In genomic region chr17:27959382-27959709, GRCh38 we compare ENCODE assay signal across 17 cellular contexts.
DNase-seq lines count a peak whose midpoint lies in the region; ATAC-seq and TF ChIP-seq lines count a peak whose summit lies in the region.
"Had no signal": no experiment of that assay in that cellular context is flagged by ENCODE, and none has a peak within 500 bp of the region (broad histone marks: within the 10 kb centered on the region; RNA-seq: fewer than 3 reads in every experiment).

No MANE protein-coding gene starts in this region.

- CTCF ChIA-PET in RWPE1 (lab: Yijun Ruan, JAX): interaction anchor here (0.7 kb wide), 1 partner anchor 14 kb away, joined by 3 read pairs; no protein-coding TSS in a partner anchor
- CTCF ChIA-PET in activated CD8-positive, alpha-beta memory T cell treated with anti-CD3 and anti-CD28 coated beads, Interleukin-2, amount 10 ng/mL, durations not matched to agents 7 days and 5 days (lab: Charles Lee): no interaction called here

- no peak overlapping the region for H3K4me3 Mint-ChIP-seq in endodermal cell
- H3K4me3 Mint-ChIP-seq in activated T-cell treated with anti-CD3 and anti-CD28 coated beads, Interleukin-2, amount 50 U/mL, for 24 hours: no peak overlapping the region
- H3K4me3 Mint-ChIP-seq in activated CD8-positive, alpha-beta memory T cell treated with anti-CD3 and anti-CD28 coated beads, Interleukin-2, amount 10 ng/mL, durations not matched to agents 7 days and 5 days: no peak overlapping the region

- H4K8ac ChIP-seq in mesendoderm (ENCODE audit: low read depth, low read length): no peak overlapping the region

- POLR2A ChIA-PET in RWPE1 (lab: Yijun Ruan, JAX; ENCODE audit: low non-redundant PET): no interaction called here

- H3K4me2 ChIP-seq in mesendoderm (ENCODE audit: low read length): no peak overlapping the region

- no peaks in the 10 kb centered on the region for H3K79me1 ChIP-seq in mesendoderm (ENCODE audit: low read length)

- H3K4me3 ChIP-seq in HUES6 (ENCODE audit: low read depth, low read length): peak overlapping the region; percentile 8; the same call in 1 of the 2 replicates
- H3K4me3 ChIP-seq in endodermal cell (ENCODE audit: low read length): no peak overlapping the region
- no peak overlapping the region for H3K4me3 ChIP-seq in mesendoderm (ENCODE audit: low read length)
- H3K4me3 ChIP-seq: MG63 had no signal

- H3K56ac ChIP-seq in mesendoderm (ENCODE audit: low read length): no peak overlapping the region

- H3K9me3 Mint-ChIP-seq in endodermal cell: no peaks in the 10 kb centered on the region
- H3K9me3 Mint-ChIP-seq in activated T-cell treated with anti-CD3 and anti-CD28 coated beads, Interleukin-2, amount 50 U/mL, for 24 hours: no peaks in the 10 kb centered on the region
- H3K9me3 Mint-ChIP-seq in activated CD8-positive, alpha-beta memory T cell treated with anti-CD3 and anti-CD28 coated beads, Interleukin-2, amount 10 ng/mL, durations not matched to agents 7 days and 5 days (ENCODE audit: low read depth): no peaks in the 10 kb centered on the region

- no peak for TF ChIP-seq CTCF in RWPE1 (conservative IDR thresholded peaks at IDR 0.05; ENCODE audit: low read depth)
- no peak for TF ChIP-seq CTCF in endodermal cell (conservative IDR thresholded peaks at IDR 0.05)

- no peak overlapping the region for H2BK15ac ChIP-seq in mesendoderm (replicated peaks; ENCODE audit: low read depth)

- peak overlapping the region; percentile 73 for H3K27ac ChIP-seq in HUES6 (ENCODE audit: low read depth, low read length)
- H3K27ac ChIP-seq in RWPE1: no peak overlapping the region
- no peak overlapping the region for H3K27ac ChIP-seq in endodermal cell (ENCODE audit: low read depth, low read length)
- no peak overlapping the region for H3K27ac ChIP-seq in mesendoderm (ENCODE audit: low read depth, low read length)

- no peaks in the 10 kb centered on the region for H3K79me2 ChIP-seq in mesendoderm (ENCODE audit: control insufficient read depth, insufficient read depth, low read length)

- H3K9ac ChIP-seq in HUES6 (ENCODE audit: low read length): peak overlapping the region; percentile 54
- H3K9ac ChIP-seq in endodermal cell (ENCODE audit: extremely low read depth, low read length, poor library complexity, severe bottlenecking): no peak overlapping the region
- no peak overlapping the region for H3K9ac ChIP-seq in mesendoderm (ENCODE audit: low read length)

- H2AK5ac ChIP-seq in mesendoderm (ENCODE audit: low read length): no peak overlapping the region

- no peak overlapping the region for H2BK120ac ChIP-seq in mesendoderm (ENCODE audit: low read depth, low read length)

- WGBS in endodermal cell (ENCODE audit: insufficient coverage in 1 of 2, insufficient read length in 1 of 2), 2 experiments: 36 to 52% methylated on average over 5 of the region's 5 CpGs
- WGBS in mesendoderm (ENCODE audit: extremely low coverage, insufficient coverage, low lambda C conversion rate): no CpG with 5 or more reads among the region's 5 CpGs

- peaks cover 28% of the 10 kb centered on the region for H3K4me1 Mint-ChIP-seq in endodermal cell
- no peaks in the 10 kb centered on the region for H3K4me1 Mint-ChIP-seq in activated T-cell treated with anti-CD3 and anti-CD28 coated beads, Interleukin-2, amount 50 U/mL, for 24 hours (ENCODE audit: low read depth)
- peaks cover 6% of the 10 kb centered on the region for H3K4me1 Mint-ChIP-seq in activated CD8-positive, alpha-beta memory T cell treated with anti-CD3 and anti-CD28 coated beads, Interleukin-2, amount 10 ng/mL, durations not matched to agents 7 days and 5 days

- peak overlapping the region; percentile 65 for H3K27ac Mint-ChIP-seq in endodermal cell
- no peak overlapping the region for H3K27ac Mint-ChIP-seq in activated T-cell treated with anti-CD3 and anti-CD28 coated beads, Interleukin-2, amount 50 U/mL, for 24 hours
- H3K27ac Mint-ChIP-seq in activated CD8-positive, alpha-beta memory T cell treated with anti-CD3 and anti-CD28 coated beads, Interleukin-2, amount 10 ng/mL, durations not matched to agents 7 days and 5 days: no peak overlapping the region

- H3K27me3 ChIP-seq in HUES6 (ENCODE audit: control insufficient read depth, insufficient read depth, low read length): no peaks in the 10 kb centered on the region
- peaks cover 32% of the 10 kb centered on the region for H3K27me3 ChIP-seq in endodermal cell (ENCODE audit: control insufficient read depth, insufficient read depth, low read length, poor library complexity, severe bottlenecking)
- no peaks in the 10 kb centered on the region for H3K27me3 ChIP-seq in mesendoderm (ENCODE audit: insufficient read depth, low read length, poor library complexity)
- H3K27me3 ChIP-seq: MG63 had no signal

- H3K36me3 ChIP-seq in HUES6 (ENCODE audit: control insufficient read depth, insufficient read depth, low read length) (no peaks in the 10 kb centered on the region), endodermal cell (ENCODE audit: control insufficient read depth, insufficient read depth, low read length) (no peaks in the 10 kb centered on the region), mesendoderm (ENCODE audit: control insufficient read depth, insufficient read depth, low read length) (no peaks in the 10 kb centered on the region)
- H3K36me3 ChIP-seq: MG63 had no signal

- H3K9me3 ChIP-seq in HUES6 (ENCODE audit: control insufficient read depth, insufficient read depth, low read depth, low read length) (no peaks in the 10 kb centered on the region), endodermal cell (ENCODE audit: control insufficient read depth, low read length) (no peaks in the 10 kb centered on the region)
- H3K9me3 ChIP-seq: Caco-2, MG63 had no signal

- H3K27me3 Mint-ChIP-seq in endodermal cell (ENCODE audit: insufficient read depth): peaks cover 24% of the 10 kb centered on the region
- no peaks in the 10 kb centered on the region for H3K27me3 Mint-ChIP-seq in activated T-cell treated with anti-CD3 and anti-CD28 coated beads, Interleukin-2, amount 50 U/mL, for 24 hours
- H3K27me3 Mint-ChIP-seq in activated CD8-positive, alpha-beta memory T cell treated with anti-CD3 and anti-CD28 coated beads, Interleukin-2, amount 10 ng/mL, durations not matched to agents 7 days and 5 days: peaks cover 22% of the 10 kb centered on the region

- H3K36me3 Mint-ChIP-seq in endodermal cell (ENCODE audit: low read depth): no peaks in the 10 kb centered on the region
- H3K36me3 Mint-ChIP-seq in activated T-cell treated with anti-CD3 and anti-CD28 coated beads, Interleukin-2, amount 50 U/mL, for 24 hours (ENCODE audit: low read depth): no peaks in the 10 kb centered on the region
- H3K36me3 Mint-ChIP-seq in activated CD8-positive, alpha-beta memory T cell treated with anti-CD3 and anti-CD28 coated beads, Interleukin-2, amount 10 ng/mL, durations not matched to agents 7 days and 5 days: no peaks in the 10 kb centered on the region

- no peak overlapping the region for H3K23ac ChIP-seq in mesendoderm (ENCODE audit: low read length)

- H4K5ac ChIP-seq in mesendoderm (ENCODE audit: low read length): no peak overlapping the region

- no peak overlapping the region for H3K18ac ChIP-seq in mesendoderm (ENCODE audit: low read length)

- ATAC-seq in activated CD8-positive, alpha-beta memory T cell treated with anti-CD3 and anti-CD28 coated beads, Interleukin-2, amount 10 ng/mL, durations not matched to agents 7 days and 5 days: no peak
- ATAC-seq: HCT116, HepG2, Right ventricle myocardium inferior had no signal

- H3K4me1 ChIP-seq in HUES6 (ENCODE audit: control insufficient read depth, insufficient read depth, low read length): peaks cover 52% of the 10 kb centered on the region
- H3K4me1 ChIP-seq in endodermal cell (ENCODE audit: control insufficient read depth, insufficient read depth, low read length): peaks cover 8% of the 10 kb centered on the region
- H3K4me1 ChIP-seq in mesendoderm (ENCODE audit: control insufficient read depth, low read depth, low read length): peaks cover 8% of the 10 kb centered on the region

- no peak overlapping the region for H3K4ac ChIP-seq in mesendoderm (ENCODE audit: low read depth, low read length)

- H2BK5ac ChIP-seq in mesendoderm (ENCODE audit: low read length): no peak overlapping the region

- DNase-seq in RWPE1 (ENCODE audit: low spot score): peak; percentile 13
- peak; percentile 84 for DNase-seq in endodermal cell
- peak; percentile 76 for DNase-seq in mesendoderm
- DNase-seq in activated T-cell treated with anti-CD3 and anti-CD28 coated beads, Interleukin-2, amount 50 U/mL, for 24 hours: no peak
- no peak for DNase-seq in NCI-H524 (lab: John Stamatoyannopoulos, UW)
- no peak for DNase-seq in activated CD8-positive, alpha-beta memory T cell treated with anti-CD3 and anti-CD28 coated beads, Interleukin-2, amount 10 ng/mL, durations not matched to agents 7 days and 5 days
- DNase-seq in anterior cingulate cortex (lab: John Stamatoyannopoulos, UW): no peak
- DNase-seq: Caco-2, DMS53, Karpas-422, MG63, NCI-H187, NCI-H748 treated with DMSO at 0.1 percent for 48 hours had no signal

Comparison
In these comparisons a context has a peak if more than half of its experiments do, and no peak if none do; other contexts are left out.
1. DNase-seq: peak in RWPE1 (single experiment), endodermal cell (single experiment) and mesendoderm (single experiment); none in activated T-cell treated with anti-CD3 and anti-CD28 coated beads, Interleukin-2, amount 50 U/mL, for 24 hours (single experiment), NCI-H524 (0 of 2), activated CD8-positive, alpha-beta memory T cell treated with anti-CD3 and anti-CD28 coated beads, Interleukin-2, amount 10 ng/mL, durations not matched to agents 7 days and 5 days (single experiment) and anterior cingulate cortex (0 of 58).